In genomic region chr17:56125830-56126819, GRCh38 we compare ENCODE assay signal across 8 cellular contexts. TPM values are rescaled to one million over a fixed set of nuclear protein-coding genes. Genes with fewer than 3 reads are reported as not detected.
A peak's percentile ranks its signal among the peaks of the same experiment; 100 is the strongest.
DNase-seq lines count a peak whose midpoint lies in the region; ATAC-seq and TF ChIP-seq lines count a peak whose summit lies in the region.

No MANE protein-coding gene starts in this region.

- H3K9me3 ChIP-seq in NT2/D1 (ENCODE audit: insufficient read depth, low read length), result no peaks in the 10 kb centered on the region

- H3K4me3 ChIP-seq in AG04449 (ENCODE audit: low read depth, low read length) (no peak overlapping the region), GM12875 (ENCODE audit: low read depth, low read length) (no peak overlapping the region), NT2/D1 (ENCODE audit: insufficient read length, low read depth) (no peak overlapping the region), epithelial cell of esophagus (ENCODE audit: low read length) (no peak overlapping the region)

- no peak for ATAC-seq in HG03196 (IDR thresholded peaks at IDR 0.05; ENCODE audit: unreplicated experiment)
- no peak for ATAC-seq in GM21528 (IDR thresholded peaks at IDR 0.05; ENCODE audit: low FRiP score, unreplicated experiment)

- POLR2A ChIA-PET in AG04449 (lab: Yijun Ruan, JAX), result no interaction called here

- no peaks in the 10 kb centered on the region for H3K4me1 ChIP-seq in NT2/D1 (ENCODE audit: insufficient read depth, insufficient read length)

- H3K36me3 ChIP-seq in NT2/D1 (ENCODE audit: insufficient read depth, insufficient read length, low read length), result no peaks in the 10 kb centered on the region

- H3K27me3 ChIP-seq in NT2/D1 (ENCODE audit: insufficient read depth, insufficient read length), result no peaks in the 10 kb centered on the region

- no peak overlapping the region for H3K9ac ChIP-seq in NT2/D1 (ENCODE audit: insufficient read length, low read depth)

- CTCF ChIA-PET in AG04449 (lab: Yijun Ruan, JAX), result interaction anchor here (0.7 to 4.0 kb wide), 31 partner anchors 9 to 654 kb away, joined by 3 to 76 read pairs (median 5); no protein-coding TSS in a partner anchor

- DNase-seq in AG04449 (ENCODE audit: low read depth, low spot score), result peak; percentile 47
- peak; percentile 30 for DNase-seq in NT2/D1 (ENCODE audit: low read depth, low spot score)
- peak; percentile 15 for DNase-seq in epithelial cell of esophagus (ENCODE audit: low read depth)
- DNase-seq in renal cortical epithelial cell (ENCODE audit: low read depth), result peak; percentile 44
- no peak for DNase-seq in stimulated activated naive CD4-positive, alpha-beta T cell treated with Interleukin-2 at 50 U/mL for 16 hours (lab: John Stamatoyannopoulos, UW)

- peak; percentile 71 for TF ChIP-seq CTCF in AG04449 (IDR thresholded peaks at IDR 0.05; ENCODE audit: insufficient read depth, low read length, missing control alignments)
- TF ChIP-seq CTCF in GM12875 (IDR thresholded peaks at IDR 0.05; ENCODE audit: borderline replicate concordance, insufficient read depth, low read depth, low read length), result peak; percentile 33; the same call in 1 of the 2 replicates
- no peak for TF ChIP-seq CTCF in epithelial cell of esophagus (IDR thresholded peaks at IDR 0.05; ENCODE audit: insufficient read depth, low read depth, low read length, missing control alignments)

RNA-seq across cellular contexts. Expression of gene ANKFN1, which starts 27.1 kb away (rescaled TPM):
- not detected in 2 replicates for total RNA-seq in renal cortical epithelial cell
